ENCODE assay signal across 21 cellular contexts in the genomic region with DNA sequence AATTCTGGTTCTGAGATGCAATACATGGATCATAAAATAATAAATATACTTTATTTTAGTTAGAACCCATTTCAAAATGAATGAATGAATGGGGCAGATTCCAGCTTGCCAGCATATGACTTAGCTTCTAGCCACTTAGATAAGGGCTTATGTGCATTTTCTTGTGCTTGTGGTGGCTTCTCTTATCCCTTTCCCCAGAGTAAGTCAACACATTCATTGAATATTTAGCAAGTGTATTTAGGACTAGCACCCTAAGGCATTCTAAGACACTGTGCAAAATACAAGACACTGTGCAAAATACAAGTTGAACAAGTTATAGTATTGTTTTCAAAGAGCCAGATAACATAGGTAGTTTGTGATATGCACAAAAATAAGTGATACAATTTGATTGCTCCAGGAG. TPM values are rescaled to one million over a fixed set of nuclear protein-coding genes. Genes with fewer than 3 reads are reported as not detected.
DNase-seq lines count a peak whose midpoint lies in the region; FAIRE-seq and TF ChIP-seq lines count a peak whose summit lies in the region.
"Had no signal": no experiment of that assay in that cellular context is flagged by ENCODE, and none has a peak within 500 bp of the region (broad histone marks: within the 10 kb centered on the region; RNA-seq: fewer than 3 reads in every experiment).

No MANE protein-coding gene starts in this region.

- no peak for TF ChIP-seq POLR2A in NB4 (IDR thresholded peaks at IDR 0.05; ENCODE audit: extremely low read depth, insufficient read length)
- TF ChIP-seq POLR2A in endothelial cell of umbilical vein (IDR thresholded peaks at IDR 0.05; ENCODE audit: low read depth, low read length) = no peak

- H2BK120ac ChIP-seq in trophoblast cell (ENCODE audit: insufficient read depth, low read length, poor library complexity) = no peak overlapping the region

- H3K27ac ChIP-seq in ACC112 (ENCODE audit: low read depth, low read length) = peak overlapping the region; percentile 26; the same call in 1 of the 2 replicates
- H3K27ac ChIP-seq in endothelial cell of umbilical vein (ENCODE audit: insufficient read depth, low read depth, low read length) = no peak overlapping the region
- H3K27ac ChIP-seq in trophoblast cell (ENCODE audit: low read depth, low read length) = no peak overlapping the region
- H3K27ac ChIP-seq: thoracic aorta had no signal

- H3K79me1 ChIP-seq in trophoblast cell (ENCODE audit: low read length) = peaks cover 7% of the 10 kb centered on the region

- no peak for FAIRE-seq in endothelial cell of umbilical vein (lab: Jason Lieb, UNC)
- FAIRE-seq: A204.1 had no signal

- dilution Hi-C loops in endothelial cell of umbilical vein (cut with MboI; ENCODE audit: extremely low pct_ligation_motif_present, low sequenced_read_pairs) = no loop called here

- no peak overlapping the region for H3K18ac ChIP-seq in trophoblast cell (ENCODE audit: low read length)

- intact Hi-C loops in endothelial cell of umbilical vein (cut with micrococcal nuclease) = loop anchor here (1.0 kb wide), 1 partner anchor 26 kb away; the partner anchor contains the start of gene KLHL12

- H3K9ac ChIP-seq in endothelial cell of umbilical vein (replicated peaks; ENCODE audit: extremely low read depth, insufficient read depth, low read length) (no peak overlapping the region), trophoblast cell (ENCODE audit: low read length) (no peak overlapping the region)

- H3K4me3 ChIP-seq in ACC112 (ENCODE audit: low read depth, low read length) (no peak overlapping the region), NB4 (ENCODE audit: low read depth, low read length) (peak overlapping the region; percentile 30), endothelial cell of umbilical vein (replicated peaks in 1 of 3; ENCODE audit: insufficient read depth in 1 of 3, low read depth in 1 of 3, low read length in 3 of 3) (no peak overlapping the region), trophoblast cell (ENCODE audit: low read depth, low read length) (no peak overlapping the region)
- H3K4me3 ChIP-seq: body of pancreas, thoracic aorta had no signal

- no peak overlapping the region for H4K8ac ChIP-seq in trophoblast cell (ENCODE audit: low read depth, low read length)

- no peak overlapping the region for H3K4ac ChIP-seq in trophoblast cell (ENCODE audit: low read depth, low read length)

- no peaks in the 10 kb centered on the region for H3K27me3 ChIP-seq in ACC112 (ENCODE audit: insufficient read depth, low read length)
- no peaks in the 10 kb centered on the region for H3K27me3 ChIP-seq in endothelial cell of umbilical vein (ENCODE audit: control insufficient read depth in 2 of 2, insufficient read depth in 2 of 2, low read length in 2 of 2)
- H3K27me3 ChIP-seq in trophoblast cell (ENCODE audit: insufficient read depth, low read length) = no peaks in the 10 kb centered on the region
- H3K27me3 ChIP-seq: body of pancreas had no signal

- H3K79me2 ChIP-seq in ACC112 (ENCODE audit: control insufficient read depth, insufficient read depth, low read length, unreplicated experiment) (peaks cover 70% of the 10 kb centered on the region), endothelial cell of umbilical vein (ENCODE audit: control insufficient read depth, insufficient read depth, low read length) (peaks cover 61% of the 10 kb centered on the region), trophoblast cell (ENCODE audit: control insufficient read depth, insufficient read depth, low read length, poor library complexity) (peaks cover 9% of the 10 kb centered on the region)

- H3K23ac ChIP-seq in trophoblast cell (ENCODE audit: low read length) = no peak overlapping the region

- POLR2A ChIA-PET in endothelial cell of umbilical vein (lab: Charles Lee) = interaction anchor here (0.6 to 0.7 kb wide), 2 partner anchors 69 to 111 kb away, joined by 3 to 5 read pairs; no protein-coding TSS in a partner anchor

- no peak overlapping the region for H3K14ac ChIP-seq in trophoblast cell (ENCODE audit: low read length)

- H3K4me2 ChIP-seq in endothelial cell of umbilical vein (ENCODE audit: insufficient read depth, low read length) = peak overlapping the region; percentile 34
- no peak overlapping the region for H3K4me2 ChIP-seq in trophoblast cell (ENCODE audit: low read length)

- no peak overlapping the region for H2BK12ac ChIP-seq in trophoblast cell (ENCODE audit: low read length)

- TF ChIP-seq CTCF in NB4 (IDR thresholded peaks at IDR 0.05; ENCODE audit: low read depth, low read length) (no peak), endothelial cell of umbilical vein (IDR thresholded peaks at IDR 0.05; ENCODE audit: extremely low read depth in 1 of 2, insufficient read depth in 1 of 2, low read depth in 1 of 2, low read length in 2 of 2) (no peak)

- H4K20me1 ChIP-seq in endothelial cell of umbilical vein (replicated peaks; ENCODE audit: control insufficient read depth, extremely low read depth, insufficient read depth, low read length) = peaks cover 18% of the 10 kb centered on the region

- H3K36me3 ChIP-seq in ACC112 (ENCODE audit: insufficient read depth, low read length) (no peaks in the 10 kb centered on the region; the same call in 1 of the 2 replicates), endothelial cell of umbilical vein (ENCODE audit: control insufficient read depth in 2 of 2, extremely low read depth in 1 of 2, insufficient read depth in 2 of 2, low read length in 2 of 2) (peaks cover 0 to 12% of the 10 kb centered on the region in 2 experiments), trophoblast cell (ENCODE audit: control insufficient read depth in 1 of 2, insufficient read depth in 2 of 2, low read length in 2 of 2) (peaks cover 11 to 22% of the 10 kb centered on the region in 2 experiments)

- no peak for DNase-seq in NB4 (ENCODE audit: low read depth)
- DNase-seq in endothelial cell of umbilical vein (ENCODE audit: low read depth, low spot score) = no peak
- peak; percentile 40 to 71 for DNase-seq in trophoblast cell
- DNase-seq in DMS 273 (lab: John Stamatoyannopoulos, UW; ENCODE audit: unreplicated experiment) = no peak
- no peak for DNase-seq in activated CD8-positive, alpha-beta memory T cell treated with anti-CD3 and anti-CD28 coated beads, Interleukin-2, amount 50 U/mL, for 48 hours
- no peak for DNase-seq in stimulated activated CD4-positive, alpha-beta T cell treated with anti-CD3 and anti-CD28 coated beads, Interleukin-4, amount 100 ng/mL, for 24 hours
- no peak for DNase-seq in iPS-NIHi11 (ENCODE audit: low spot score)
- DNase-seq: effector memory CD4-positive, alpha-beta T cell; GOT3; kidney glomerular epithelial cell; mesendoderm; natural killer cell; NCI-H1417; NCI-H510A treated with DMSO at 0.1 percent for 48 hours; stimulated activated CD4-positive, alpha-beta T cell treated with anti-CD3 and anti-CD28 coated beads, Interleukin-2, amount 100 ng/mL, for 24 hours; stimulated activated naive B cell treated with anti-CD40 and anti-IgM and Interleukin-4, amounts not matched to agents 10 μg/mL and 1 μg/mL and 100 μg/mL, for 72 hours; T-helper 9 cell had no signal

- H2AFZ ChIP-seq in ACC112 (ENCODE audit: low read length, unreplicated experiment) (no peak overlapping the region), endothelial cell of umbilical vein (ENCODE audit: low read depth, low read length) (no peak overlapping the region), trophoblast cell (ENCODE audit: insufficient read depth, low read length, poor library complexity) (no peak overlapping the region)

- H3K4me1 ChIP-seq in ACC112 (ENCODE audit: control insufficient read depth, insufficient read depth, low read length, unreplicated experiment) (peaks cover 31% of the 10 kb centered on the region), endothelial cell of umbilical vein (ENCODE audit: control insufficient read depth, extremely low read depth, insufficient read depth, low read length) (peaks cover 27% of the 10 kb centered on the region), trophoblast cell (ENCODE audit: control insufficient read depth in 1 of 2, insufficient read depth in 2 of 2, low read length in 2 of 2) (peaks cover 0 to 5% of the 10 kb centered on the region in 2 experiments)

- H3K9me3 ChIP-seq in endothelial cell of umbilical vein (replicated peaks; ENCODE audit: control insufficient read depth, insufficient read depth, low read length) = no peaks in the 10 kb centered on the region
- H3K9me3 ChIP-seq in trophoblast cell (ENCODE audit: insufficient read depth, low read depth, low read length) = no peaks in the 10 kb centered on the region
- H3K9me3 ChIP-seq: body of pancreas, thoracic aorta had no signal

- no peak overlapping the region for H4K91ac ChIP-seq in trophoblast cell (ENCODE audit: low read depth, low read length)

- BruUV-seq in endothelial cell of umbilical vein (replicated peaks; lab: Mats Ljungman, UMichigan) = no TSS peak

- no peak overlapping the region for H2AK5ac ChIP-seq in trophoblast cell (ENCODE audit: low read length)

- H2BK5ac ChIP-seq in trophoblast cell (ENCODE audit: low read depth, low read length, poor library complexity) = no peak overlapping the region

- no peaks in the 10 kb centered on the region for H3K9me1 ChIP-seq in endothelial cell of umbilical vein (replicated peaks; ENCODE audit: control insufficient read depth, extremely low read depth, insufficient read depth, low read length)

- H4K12ac ChIP-seq in trophoblast cell (ENCODE audit: low read depth, low read length) = no peak overlapping the region

- CTCF ChIA-PET in endothelial cell of umbilical vein (lab: Charles Lee) = interaction anchor here (0.6 to 2.4 kb wide), 7 partner anchors 10 to 234 kb away, joined by 3 to 10 read pairs (median 4); no protein-coding TSS in a partner anchor

RNA-seq across cellular contexts. Expression of gene ADIPOR1, which starts 4.7 kb away (rescaled TPM):
- total RNA-seq in endothelial cell of umbilical vein = 66.9 and 67.2 TPM in 2 replicates
- polyA plus RNA-seq in endothelial cell of umbilical vein = 122 and 135 TPM in 2 replicates
- polyA plus RNA-seq in endothelial cell of umbilical vein (2011; cell fraction: cytosol; rRNA removed) = 106 and 117 TPM in 2 replicates
- polyA plus RNA-seq in endothelial cell of umbilical vein (2011; cell fraction: nucleus; rRNA removed) = 63.7 and 74.5 TPM in 2 replicates
- 53.0 and 62.2 TPM in 2 replicates for polyA plus RNA-seq in endothelial cell of umbilical vein (2012)
- 163 and 181 TPM in 2 replicates for polyA minus RNA-seq in endothelial cell of umbilical vein
- 113 TPM for polyA minus RNA-seq in endothelial cell of umbilical vein (2011; cell fraction: cytosol; rRNA and poly(A)+ RNA removed)
- polyA minus RNA-seq in endothelial cell of umbilical vein (2011; cell fraction: nucleus; rRNA and poly(A)+ RNA removed) = 26.1 and 42.9 TPM in 2 replicates
- 91.4 and 100 TPM in 2 replicates for polyA plus RNA-seq in trophoblast cell (2013)

RNA-seq across cellular contexts. Expression of gene CYB5R1, which starts 13.6 kb away (rescaled TPM):
- 28.8 and 32.2 TPM in 2 replicates for total RNA-seq in endothelial cell of umbilical vein
- 28.0 and 29.0 TPM in 2 replicates for polyA plus RNA-seq in endothelial cell of umbilical vein
- 32.8 and 36.0 TPM in 2 replicates for polyA plus RNA-seq in endothelial cell of umbilical vein (2011; cell fraction: cytosol; rRNA removed)
- 43.2 and 44.2 TPM in 2 replicates for polyA plus RNA-seq in endothelial cell of umbilical vein (2011; cell fraction: nucleus; rRNA removed)
- polyA plus RNA-seq in endothelial cell of umbilical vein (2012) = 29.0 and 33.9 TPM in 2 replicates
- polyA minus RNA-seq in endothelial cell of umbilical vein = 27.2 and 37.2 TPM in 2 replicates
- 14.7 TPM for polyA minus RNA-seq in endothelial cell of umbilical vein (2011; cell fraction: cytosol; rRNA and poly(A)+ RNA removed)
- 18.4 and 21.1 TPM in 2 replicates for polyA minus RNA-seq in endothelial cell of umbilical vein (2011; cell fraction: nucleus; rRNA and poly(A)+ RNA removed)
- polyA plus RNA-seq in trophoblast cell (2013) = 70.3 and 78.5 TPM in 2 replicates

RNA-seq across cellular contexts. Expression of gene KLHL12, which starts 26.4 kb away (rescaled TPM):
- total RNA-seq in endothelial cell of umbilical vein = 22.8 and 25.2 TPM in 2 replicates
- polyA plus RNA-seq in endothelial cell of umbilical vein = 20.6 and 23.0 TPM in 2 replicates
- 21.4 and 23.0 TPM in 2 replicates for polyA plus RNA-seq in endothelial cell of umbilical vein (2011; cell fraction: cytosol; rRNA removed)
- polyA plus RNA-seq in endothelial cell of umbilical vein (2011; cell fraction: nucleus; rRNA removed) = 42.2 and 51.8 TPM in 2 replicates
- polyA plus RNA-seq in endothelial cell of umbilical vein (2012) = 17.9 and 21.5 TPM in 2 replicates
- polyA minus RNA-seq in endothelial cell of umbilical vein = 41.7 and 49.9 TPM in 2 replicates
- polyA minus RNA-seq in endothelial cell of umbilical vein (2011; cell fraction: cytosol; rRNA and poly(A)+ RNA removed) = 14.0 TPM
- 15.5 and 32.6 TPM in 2 replicates for polyA minus RNA-seq in endothelial cell of umbilical vein (2011; cell fraction: nucleus; rRNA and poly(A)+ RNA removed)
- 9.7 and 10.1 TPM in 2 replicates for polyA plus RNA-seq in trophoblast cell (2013)

RNA-seq across cellular contexts. Expression of gene TMEM183A, which starts 53.8 kb away (rescaled TPM):
- total RNA-seq in endothelial cell of umbilical vein = 59.4 and 65.5 TPM in 2 replicates
- 92.1 and 110 TPM in 2 replicates for polyA plus RNA-seq in endothelial cell of umbilical vein
- polyA plus RNA-seq in endothelial cell of umbilical vein (2011; cell fraction: cytosol; rRNA removed) = 78.2 and 95.6 TPM in 2 replicates
- 103 and 107 TPM in 2 replicates for polyA plus RNA-seq in endothelial cell of umbilical vein (2011; cell fraction: nucleus; rRNA removed)
- polyA plus RNA-seq in endothelial cell of umbilical vein (2012) = 42.3 and 51.8 TPM in 2 replicates
- polyA minus RNA-seq in endothelial cell of umbilical vein = 127 and 145 TPM in 2 replicates
- 50.8 TPM for polyA minus RNA-seq in endothelial cell of umbilical vein (2011; cell fraction: cytosol; rRNA and poly(A)+ RNA removed)
- 42.7 and 72.4 TPM in 2 replicates for polyA minus RNA-seq in endothelial cell of umbilical vein (2011; cell fraction: nucleus; rRNA and poly(A)+ RNA removed)
- polyA plus RNA-seq in trophoblast cell (2013) = 46.3 and 46.7 TPM in 2 replicates

Comparison
In these comparisons a context has a peak if more than half of its experiments do, and no peak if none do; other contexts are left out.
1. DNase-seq: peak in trophoblast cell (2 of 2); none in NB4 (single experiment), endothelial cell of umbilical vein (single experiment), DMS 273 (single experiment), activated CD8-positive, alpha-beta memory T cell treated with anti-CD3 and anti-CD28 coated beads, Interleukin-2, amount 50 U/mL, for 48 hours (single experiment), stimulated activated CD4-positive, alpha-beta T cell treated with anti-CD3 and anti-CD28 coated beads, Interleukin-4, amount 100 ng/mL, for 24 hours (single experiment) and iPS-NIHi11 (single experiment).